In genomic region chr4:160492181-160492580, GRCh38 we compare ENCODE assay signal across 37 cellular contexts.
"Had no signal": no experiment of that assay in that cellular context is flagged by ENCODE, and none has a peak within 500 bp of the region (broad histone marks: within the 10 kb centered on the region; RNA-seq: fewer than 3 reads in every experiment).

No MANE protein-coding gene starts in this region.

- H3K36me3 ChIP-seq: adrenal gland, ascending aorta, brain microvascular endothelial cell, breast epithelium, cardiac muscle cell had no signal

- H3K27me3 ChIP-seq: adrenal gland, ascending aorta, body of pancreas, brain microvascular endothelial cell, breast epithelium, cardiac muscle cell had no signal

- H3K36me3 Mint-ChIP-seq: activated naive CD4-positive, alpha-beta T cell treated with anti-CD3 and anti-CD28 coated beads, Interleukin-2, amount 10 ng/mL, durations not matched to agents 7 days and 5 days; activated naive CD4-positive, alpha-beta T cell treated with anti-CD3 and anti-CD28 coated beads, Interleukin-2, amount 50 U/mL, for 24 hours; activated naive CD8-positive, alpha-beta T cell; activated naive CD8-positive, alpha-beta T cell treated with anti-CD3 and anti-CD28 coated beads for 36 hours; activated naive CD8-positive, alpha-beta T cell treated with anti-CD3 and anti-CD28 coated beads, Interleukin-2, amount 10 ng/mL, durations not matched to agents 7 days and 5 days; brain had no signal

- H3K27ac Mint-ChIP-seq: activated naive CD4-positive, alpha-beta T cell treated with anti-CD3 and anti-CD28 coated beads for 36 hours; activated naive CD4-positive, alpha-beta T cell treated with anti-CD3 and anti-CD28 coated beads, Interleukin-2, amount 10 ng/mL, durations not matched to agents 7 days and 5 days; activated naive CD4-positive, alpha-beta T cell treated with anti-CD3 and anti-CD28 coated beads, Interleukin-2, amount 50 U/mL, for 24 hours; activated naive CD4-positive, alpha-beta T cell treated with anti-CD3 and anti-CD28 coated beads, Interleukin-2, amount 50 U/mL, for 72 hours; activated naive CD8-positive, alpha-beta T cell; activated naive CD8-positive, alpha-beta T cell treated with anti-CD3 and anti-CD28 coated beads for 36 hours; activated naive CD8-positive, alpha-beta T cell treated with anti-CD3 and anti-CD28 coated beads, Interleukin-2, amount 10 ng/mL, durations not matched to agents 7 days and 5 days; activated naive CD8-positive, alpha-beta T cell treated with anti-CD3 and anti-CD28 coated beads, Interleukin-2, amount 50 U/mL, for 24 hours; activated T-cell treated with anti-CD3 and anti-CD28 coated beads, Interleukin-2, amount 50 U/mL, for 24 hours; activated T-cell treated with anti-CD3 and anti-CD28 coated beads, Interleukin-2, amount 50 U/mL, for 72 hours; activated T-helper 1 cell treated with anti-CD3 and anti-CD28 coated beads, Interleukin-12 subunit alpha, Interleukin-12 subunit beta, Interleukin-2, Interleukin-4 antibody, amounts not matched to agents 30 ng/mL and 10 ng/mL and 1 ng/mL, durations not matched to agents 14 hours and 24 hours and 36 hours; activated T-helper 17 cell treated with anti-CD3 and anti-CD28 coated beads, Interleukin-2, amount 50 U/mL, for 72 hours; activated T-helper 2 cell treated with anti-CD3 and anti-CD28 coated beads, Interferon-gamma antibody, Interleukin-2, Interleukin-4, amounts not matched to agents 10 μg/mL and 5 μg/mL and 100 μg/mL, durations not matched to agents 14 hours and 24 hours and 36 hours; brain had no signal

- DNase-seq: activated effector memory CD4-positive, alpha-beta T cell treated with anti-CD3 and anti-CD28 coated beads, Interleukin-2, amount 50 U/mL, for 16 hours; activated effector memory CD4-positive, alpha-beta T cell treated with Interleukin-2 at 50 U/mL for 16 hours; activated gamma-delta T cell; activated gamma-delta T cell treated with Interleukin-2 at 50 U/mL for 16 hours; activated naive CD4-positive, alpha-beta T cell; activated naive CD4-positive, alpha-beta T cell treated with anti-CD3 and anti-CD28 coated beads for 36 hours; activated naive CD4-positive, alpha-beta T cell treated with anti-CD3 and anti-CD28 coated beads, Interleukin-2, amount 10 ng/mL, durations not matched to agents 7 days and 5 days; activated naive CD4-positive, alpha-beta T cell treated with anti-CD3 and anti-CD28 coated beads, Interleukin-2, amount 50 U/mL, for 16 hours; activated naive CD4-positive, alpha-beta T cell treated with Interleukin-2 at 50 U/mL for 16 hours; activated naive CD8-positive, alpha-beta T cell treated with anti-CD3 and anti-CD28 coated beads for 36 hours; activated naive CD8-positive, alpha-beta T cell treated with anti-CD3 and anti-CD28 coated beads, Interleukin-2, amount 10 ng/mL, durations not matched to agents 7 days and 5 days; activated naive CD8-positive, alpha-beta T cell treated with anti-CD3 and anti-CD28 coated beads, Interleukin-2, amount 50 U/mL, for 24 hours; activated T-cell treated with anti-CD3 and anti-CD28 coated beads, Interleukin-2, amount 50 U/mL, for 24 hours; activated T-cell treated with anti-CD3 and anti-CD28 coated beads, Interleukin-2, amount 50 U/mL, for 4 hours; activated T-cell treated with anti-CD3 and anti-CD28 coated beads, Interleukin-2, amount 50 U/mL, for 48 hours; activated T-cell treated with anti-CD3 and anti-CD28 coated beads, Interleukin-2, amount 50 U/mL, for 72 hours; adrenal gland; amniotic stem cell; amygdala; anterior cingulate cortex; aorta; body of pancreas; brain microvascular endothelial cell; caudate nucleus; central memory CD4-positive, alpha-beta T cell; cerebellar nuclear complex had no signal

- H3K4me3 ChIP-seq: adrenal gland, ascending aorta, body of pancreas, breast epithelium, cardiac muscle cell had no signal

- H3K9me3 ChIP-seq: adrenal gland, ascending aorta, body of pancreas had no signal

- H3K4me1 ChIP-seq: adrenal gland, ascending aorta, body of pancreas, breast epithelium had no signal

- H3K27ac ChIP-seq: adrenal gland, ascending aorta, body of pancreas, brain microvascular endothelial cell, breast epithelium, cardiac muscle cell had no signal

- H3K4me1 Mint-ChIP-seq: activated naive CD4-positive, alpha-beta T cell treated with anti-CD3 and anti-CD28 coated beads, Interleukin-2, amount 10 ng/mL, durations not matched to agents 7 days and 5 days; activated naive CD4-positive, alpha-beta T cell treated with anti-CD3 and anti-CD28 coated beads, Interleukin-2, amount 50 U/mL, for 24 hours; activated naive CD8-positive, alpha-beta T cell treated with anti-CD3 and anti-CD28 coated beads for 36 hours; activated naive CD8-positive, alpha-beta T cell treated with anti-CD3 and anti-CD28 coated beads, Interleukin-2, amount 10 ng/mL, durations not matched to agents 7 days and 5 days; activated naive CD8-positive, alpha-beta T cell treated with anti-CD3 and anti-CD28 coated beads, Interleukin-2, amount 50 U/mL, for 24 hours; activated T-helper 17 cell treated with anti-CD3 and anti-CD28 coated beads, Interleukin-2, amount 50 U/mL, for 72 hours; brain; central memory CD8-positive, alpha-beta T cell had no signal

- H3K4me3 Mint-ChIP-seq: activated naive CD4-positive, alpha-beta T cell treated with anti-CD3 and anti-CD28 coated beads for 36 hours; activated naive CD4-positive, alpha-beta T cell treated with anti-CD3 and anti-CD28 coated beads, Interleukin-2, amount 10 ng/mL, durations not matched to agents 7 days and 5 days; activated naive CD4-positive, alpha-beta T cell treated with anti-CD3 and anti-CD28 coated beads, Interleukin-2, amount 50 U/mL, for 24 hours; activated naive CD8-positive, alpha-beta T cell; activated naive CD8-positive, alpha-beta T cell treated with anti-CD3 and anti-CD28 coated beads for 36 hours; activated naive CD8-positive, alpha-beta T cell treated with anti-CD3 and anti-CD28 coated beads, Interleukin-2, amount 10 ng/mL, durations not matched to agents 7 days and 5 days; activated naive CD8-positive, alpha-beta T cell treated with anti-CD3 and anti-CD28 coated beads, Interleukin-2, amount 50 U/mL, for 24 hours; activated T-cell treated with anti-CD3 and anti-CD28 coated beads, Interleukin-2, amount 50 U/mL, for 24 hours; activated T-cell treated with anti-CD3 and anti-CD28 coated beads, Interleukin-2, amount 50 U/mL, for 4 hours; activated T-cell treated with anti-CD3 and anti-CD28 coated beads, Interleukin-2, amount 50 U/mL, for 72 hours; activated T-helper 1 cell treated with anti-CD3 and anti-CD28 coated beads, Interleukin-12 subunit alpha, Interleukin-12 subunit beta, Interleukin-2, Interleukin-4 antibody, amounts not matched to agents 30 ng/mL and 10 ng/mL and 1 ng/mL, durations not matched to agents 14 hours and 24 hours and 36 hours; activated T-helper 17 cell treated with anti-CD3 and anti-CD28 coated beads, Interleukin-2, amount 50 U/mL, for 72 hours; brain; central memory CD8-positive, alpha-beta T cell had no signal

- H3K27me3 Mint-ChIP-seq: activated naive CD4-positive, alpha-beta T cell treated with anti-CD3 and anti-CD28 coated beads, Interleukin-2, amount 10 ng/mL, durations not matched to agents 7 days and 5 days; activated naive CD4-positive, alpha-beta T cell treated with anti-CD3 and anti-CD28 coated beads, Interleukin-2, amount 50 U/mL, for 24 hours; activated naive CD8-positive, alpha-beta T cell; activated naive CD8-positive, alpha-beta T cell treated with anti-CD3 and anti-CD28 coated beads for 36 hours; activated naive CD8-positive, alpha-beta T cell treated with anti-CD3 and anti-CD28 coated beads, Interleukin-2, amount 10 ng/mL, durations not matched to agents 7 days and 5 days; activated naive CD8-positive, alpha-beta T cell treated with anti-CD3 and anti-CD28 coated beads, Interleukin-2, amount 50 U/mL, for 24 hours; activated T-cell treated with anti-CD3 and anti-CD28 coated beads, Interleukin-2, amount 50 U/mL, for 24 hours; activated T-helper 17 cell treated with anti-CD3 and anti-CD28 coated beads, Interleukin-2, amount 50 U/mL, for 72 hours; brain; central memory CD8-positive, alpha-beta T cell had no signal
